15 cellular contexts compared by ENCODE assay signal in genomic region chr14:41817626-41818025, GRCh38.
"Had no signal": no experiment of that assay in that cellular context is flagged by ENCODE, and none has a peak within 500 bp of the region (broad histone marks: within the 10 kb centered on the region; RNA-seq: fewer than 3 reads in every experiment).

No MANE protein-coding gene starts in this region.

- H3K27me3 ChIP-seq: breast epithelium, neutrophil, sigmoid colon had no signal

- H3K27ac ChIP-seq: breast epithelium, lower lobe of right lung, neutrophil, sigmoid colon had no signal

- H3K9me3 ChIP-seq: lower lobe of right lung, neutrophil, sigmoid colon had no signal

- ATAC-seq: activated CD4-positive, alpha-beta T cell treated with anti-CD3 and anti-CD28 coated beads for 36 hours; left colon; lower lobe of right lung; natural killer cell treated with Interleukin-12 subunit alpha and Interleukin-12 subunit beta and Interleukin-15 and Interleukin-18, amount 100 ng/mL, for 72 hours; WTC11 had no signal

- H3K4me1 ChIP-seq: breast epithelium, lower lobe of right lung, sigmoid colon had no signal

- DNase-seq: activated CD4-positive, alpha-beta T cell treated with anti-CD3 and anti-CD28 coated beads for 36 hours; activated CD4-positive, alpha-beta T cell treated with anti-CD3 and anti-CD28 coated beads, Interleukin-2, amount 50 U/mL, for 48 hours; activated T-cell treated with anti-CD3 and anti-CD28 coated beads for 4 hours; amygdala; effector CD4-positive, alpha-beta T cell; hippocampal formation; islet precursor cell; left colon; lower lobe of right lung; sigmoid colon; stimulated activated naive CD4-positive, alpha-beta T cell had no signal

- H3K4me3 ChIP-seq: breast epithelium, lower lobe of right lung, sigmoid colon had no signal

- H3K36me3 ChIP-seq: breast epithelium, lower lobe of right lung, neutrophil, sigmoid colon had no signal
